In genomic region chr1:20152599-20152930, GRCh38 we compare ENCODE assay signal across 1 cellular context.
TF ChIP-seq lines count a peak whose summit lies in the region.

No MANE protein-coding gene starts in this region.

TF ChIP-seq in neural cell, 6 proteins besides CTCF, POLR2A, EP300 and RAD21 (continued from another document):
- TF ChIP-seq REST (IDR thresholded peaks at IDR 0.05; ENCODE audit: borderline replicate concordance): no peak
- no peak for TF ChIP-seq EZH2 (IDR thresholded peaks at IDR 0.05; ENCODE audit: borderline replicate concordance, insufficient read depth, low read length, poor library complexity, severe bottlenecking)
- TF ChIP-seq POLR2AphosphoS5 (IDR thresholded peaks at IDR 0.05): no peak
- no peak for TF ChIP-seq SMC3 (conservative IDR thresholded peaks at IDR 0.05; ENCODE audit: poor library complexity)
- TF ChIP-seq TAF1 (IDR thresholded peaks at IDR 0.05; ENCODE audit: low read depth): no peak
